In genomic region chr13:27654059-27654458, GRCh38 we compare ENCODE assay signal across 24 cellular contexts.
"Had no signal": no experiment of that assay in that cellular context is flagged by ENCODE, and none has a peak within 500 bp of the region (broad histone marks: within the 10 kb centered on the region; RNA-seq: fewer than 3 reads in every experiment).

No MANE protein-coding gene starts in this region.

- H3K9me3 ChIP-seq: colonic mucosa, gastrocnemius medialis had no signal

- H3K27ac ChIP-seq: colonic mucosa, coronary artery, dorsolateral prefrontal cortex, epithelial cell of prostate, esophagus muscularis mucosa, foreskin keratinocyte, gastrocnemius medialis, gastroesophageal sphincter, heart left ventricle, heart right ventricle had no signal

- ATAC-seq: effector memory CD8-positive, alpha-beta T cell; esophagus mucosa; foreskin keratinocyte; gastrocnemius medialis; gastroesophageal sphincter; heart left ventricle; heart right ventricle had no signal

- H3K4me3 ChIP-seq: colonic mucosa, coronary artery, dorsolateral prefrontal cortex, esophagus muscularis mucosa, esophagus squamous epithelium, gastrocnemius medialis, gastroesophageal sphincter, heart left ventricle, heart right ventricle had no signal

- DNase-seq: colonic mucosa; cortex of kidney; dermis blood vessel endothelial cell; dorsolateral prefrontal cortex; effector CD4-positive, alpha-beta T cell; effector CD8-positive, alpha-beta T cell; effector memory CD4-positive, alpha-beta T cell; effector memory CD8-positive, alpha-beta T cell; endodermal cell; erythroblast; esophagus squamous epithelium; foreskin fibroblast; foreskin keratinocyte; foreskin melanocyte; gastrocnemius medialis; glutamatergic neuron; head of caudate nucleus; heart left ventricle; heart right ventricle had no signal

- H3K27me3 ChIP-seq: colonic mucosa, dorsolateral prefrontal cortex, esophagus muscularis mucosa, esophagus squamous epithelium, foreskin keratinocyte, gastrocnemius medialis, gastroesophageal sphincter, heart left ventricle, heart right ventricle had no signal

- H3K4me1 ChIP-seq: colonic mucosa had no signal
